In the genomic region with DNA sequence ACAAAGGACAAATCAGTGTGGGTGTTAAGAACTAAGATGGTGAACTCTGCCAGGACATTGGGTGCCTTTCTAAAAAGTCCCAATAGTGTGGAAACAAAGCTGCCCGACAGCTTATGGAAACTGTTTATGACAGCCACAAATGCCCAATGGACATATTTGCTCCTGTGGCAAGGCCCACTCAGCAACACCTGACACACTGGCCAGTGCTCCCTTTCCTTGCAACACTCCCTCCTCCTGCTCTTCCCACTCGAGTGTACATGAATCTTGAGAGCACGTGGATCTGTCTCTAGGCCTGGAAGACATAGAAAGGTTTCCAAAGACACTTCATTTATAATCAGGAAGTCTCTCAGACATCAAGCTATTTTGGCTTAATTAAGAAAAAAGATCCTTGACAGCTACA, we compare ENCODE assay signal across 29 cellular contexts. TPM values are rescaled to one million over a fixed set of nuclear protein-coding genes. Genes with fewer than 3 reads are reported as not detected.
"Had no signal": no experiment of that assay in that cellular context is flagged by ENCODE, and none has a peak within 500 bp of the region (broad histone marks: within the 10 kb centered on the region; RNA-seq: fewer than 3 reads in every experiment).

No MANE protein-coding gene starts in this region.

- H3K36me3 ChIP-seq: brain microvascular endothelial cell, Peyer's patch had no signal

- H3K27me3 ChIP-seq: brain microvascular endothelial cell, Peyer's patch had no signal

- H3K27me3 Mint-ChIP-seq: activated CD4-positive, alpha-beta T cell treated with anti-CD3 and anti-CD28 coated beads, Interleukin-2, amount 10 ng/mL, durations not matched to agents 24 days and 14 days; activated CD8-positive, alpha-beta T cell treated with anti-CD3 and anti-CD28 coated beads for 36 hours; activated naive CD8-positive, alpha-beta T cell treated with anti-CD3 and anti-CD28 coated beads for 36 hours; activated T-helper 17 cell treated with anti-CD3 and anti-CD28 coated beads, Interleukin-2, amount 50 U/mL, for 72 hours had no signal

- H3K4me3 Mint-ChIP-seq: activated CD4-positive, alpha-beta T cell treated with anti-CD3 and anti-CD28 coated beads, Interleukin-2, amount 10 ng/mL, durations not matched to agents 24 days and 14 days; activated CD8-positive, alpha-beta T cell treated with anti-CD3 and anti-CD28 coated beads for 36 hours; activated naive CD8-positive, alpha-beta T cell treated with anti-CD3 and anti-CD28 coated beads for 36 hours; activated T-cell treated with anti-CD3 and anti-CD28 coated beads, Interleukin-2, amount 50 U/mL, for 72 hours; activated T-helper 17 cell treated with anti-CD3 and anti-CD28 coated beads, Interleukin-2, amount 50 U/mL, for 72 hours; T-helper 1 cell treated with Interleukin-12 subunit alpha and Interleukin-12 subunit beta and Interleukin-4 antibody, amounts not matched to agents 30 μg/mL and 1 μg/mL, for 36 hours; T-helper 2 cell treated with Interferon-gamma antibody and Interleukin-4, amounts not matched to agents 5 μg/mL and 100 μg/mL, for 36 hours had no signal

- H3K27ac Mint-ChIP-seq: activated CD4-positive, alpha-beta T cell treated with anti-CD3 and anti-CD28 coated beads, Interleukin-2, amount 10 ng/mL, durations not matched to agents 24 days and 14 days; activated CD8-positive, alpha-beta T cell treated with anti-CD3 and anti-CD28 coated beads for 36 hours; activated naive CD8-positive, alpha-beta T cell treated with anti-CD3 and anti-CD28 coated beads for 36 hours; activated T-cell treated with anti-CD3 and anti-CD28 coated beads, Interleukin-2, amount 50 U/mL, for 72 hours; activated T-helper 17 cell treated with anti-CD3 and anti-CD28 coated beads, Interleukin-2, amount 50 U/mL, for 72 hours; T-helper 1 cell treated with Interleukin-12 subunit alpha and Interleukin-12 subunit beta and Interleukin-4 antibody, amounts not matched to agents 30 μg/mL and 1 μg/mL, for 36 hours; T-helper 2 cell treated with Interferon-gamma antibody and Interleukin-4, amounts not matched to agents 5 μg/mL and 100 μg/mL, for 36 hours had no signal

- H3K27ac ChIP-seq: brain microvascular endothelial cell, Peyer's patch had no signal

- H3K9me3 Mint-ChIP-seq: activated CD4-positive, alpha-beta T cell treated with anti-CD3 and anti-CD28 coated beads, Interleukin-2, amount 10 ng/mL, durations not matched to agents 24 days and 14 days; activated CD8-positive, alpha-beta T cell treated with anti-CD3 and anti-CD28 coated beads for 36 hours; activated naive CD8-positive, alpha-beta T cell treated with anti-CD3 and anti-CD28 coated beads for 36 hours; T-helper 1 cell treated with Interleukin-12 subunit alpha and Interleukin-12 subunit beta and Interleukin-4 antibody, amounts not matched to agents 30 μg/mL and 1 μg/mL, for 36 hours; T-helper 2 cell treated with Interferon-gamma antibody and Interleukin-4, amounts not matched to agents 5 μg/mL and 100 μg/mL, for 36 hours had no signal

- ATAC-seq: activated CD8-positive, alpha-beta T cell treated with anti-CD3 and anti-CD28 coated beads for 36 hours; activated T-cell treated with anti-CD3 and anti-CD28 coated beads, Interleukin-2, amount 50 U/mL, for 72 hours; activated T-helper 17 cell treated with anti-CD3 and anti-CD28 coated beads, Interleukin-2, amount 50 U/mL, for 72 hours; K562; PC-3 had no signal

- H3K4me1 Mint-ChIP-seq: activated CD4-positive, alpha-beta T cell treated with anti-CD3 and anti-CD28 coated beads, Interleukin-2, amount 10 ng/mL, durations not matched to agents 24 days and 14 days; activated naive CD8-positive, alpha-beta T cell treated with anti-CD3 and anti-CD28 coated beads for 36 hours; activated T-helper 17 cell treated with anti-CD3 and anti-CD28 coated beads, Interleukin-2, amount 50 U/mL, for 72 hours had no signal

- H3K9me3 ChIP-seq: Peyer's patch had no signal

- H3K4me1 ChIP-seq: Peyer's patch had no signal

- H3K4me3 ChIP-seq: K562, Peyer's patch had no signal

- H3K36me3 Mint-ChIP-seq: activated naive CD8-positive, alpha-beta T cell treated with anti-CD3 and anti-CD28 coated beads for 36 hours had no signal

- DNase-seq: activated CD4-positive, alpha-beta T cell treated with anti-CD3 and anti-CD28 coated beads, Interleukin-2, amount 10 ng/mL, durations not matched to agents 24 days and 14 days; activated CD4-positive, alpha-beta T cell treated with anti-CD3 and anti-CD28 coated beads, Interleukin-2, amount 50 U/mL, for 4 hours; activated CD8-positive, alpha-beta T cell treated with anti-CD3 and anti-CD28 coated beads for 36 hours; activated effector memory CD4-positive, alpha-beta T cell treated with anti-CD3 and anti-CD28 coated beads, Interleukin-2, amount 50 U/mL, for 16 hours; activated naive CD4-positive, alpha-beta T cell; activated naive CD4-positive, alpha-beta T cell treated with anti-CD3 and anti-CD28 coated beads, Interleukin-2, amount 50 U/mL, for 16 hours; activated naive CD8-positive, alpha-beta T cell treated with anti-CD3 and anti-CD28 coated beads for 36 hours; activated T-cell treated with anti-CD3 and anti-CD28 coated beads, Interleukin-2, amount 50 U/mL, for 1 hour; activated T-cell treated with anti-CD3 and anti-CD28 coated beads, Interleukin-2, amount 50 U/mL, for 72 hours; amniotic stem cell; aorta; brain microvascular endothelial cell; Karpas-422; NCI-H1105; NCI-H1417 treated with DMSO at 0.1 percent for 48 hours; NCI-H187 treated with DMSO at 0.1 percent for 48 hours; NCI-H2081 treated with DMSO at 0.1 percent for 48 hours; NCI-H226; NCI-H524 treated with DMSO at 0.1 percent for 48 hours; NK-92 treated with Interleukin-12 subunit alpha and Interleukin-12 subunit beta, amount 100 ng/mL, for 24 hours; PC-3; Peyer's patch; RPMI8226; SHP77 treated with DMSO at 0.1 percent for 48 hours had no signal

RNA-seq across cellular contexts. Expression of a gene that starts 14.2 kb away (rescaled TPM):
- total RNA-seq: activated CD4-positive, alpha-beta T cell treated with anti-CD3 and anti-CD28 coated beads, Interleukin-2, amount 10 ng/mL, durations not matched to agents 24 days and 14 days; activated CD8-positive, alpha-beta memory T cell treated with anti-CD3 and anti-CD28 coated beads for 36 hours; activated CD8-positive, alpha-beta T cell treated with anti-CD3 and anti-CD28 coated beads for 36 hours; activated naive CD8-positive, alpha-beta T cell treated with anti-CD3 and anti-CD28 coated beads for 36 hours; activated T-helper 17 cell treated with anti-CD3 and anti-CD28 coated beads, Interleukin-2, amount 50 U/mL, for 72 hours; K562 had no signal
